Comparison of ENCODE assay signal across 9 cellular contexts in the genomic region with DNA sequence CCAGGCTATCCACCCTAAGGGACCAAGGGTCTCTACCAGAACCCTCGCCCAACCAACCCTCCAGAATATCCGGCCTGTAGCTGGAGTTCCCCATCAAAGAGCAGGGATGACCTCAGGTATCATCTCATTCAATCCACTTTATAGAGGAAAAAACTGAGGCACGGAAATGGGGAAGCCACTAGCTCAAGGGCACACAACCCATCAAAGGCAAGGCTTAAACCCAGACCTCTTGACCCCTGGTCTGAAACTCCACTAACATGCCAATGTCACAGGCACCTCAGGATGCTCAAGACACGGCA. TPM values are rescaled to one million over a fixed set of nuclear protein-coding genes. Genes with fewer than 3 reads are reported as not detected.
DNase-seq lines count a peak whose midpoint lies in the region; ATAC-seq and TF ChIP-seq lines count a peak whose summit lies in the region.
"Had no signal": no experiment of that assay in that cellular context is flagged by ENCODE, and none has a peak within 500 bp of the region (broad histone marks: within the 10 kb centered on the region; RNA-seq: fewer than 3 reads in every experiment).

No MANE protein-coding gene starts in this region.

- H3K4me1 Mint-ChIP-seq in nephron progenitor cell: peaks cover 60% of the 10 kb centered on the region

- H3K27ac Mint-ChIP-seq in nephron progenitor cell: no peak overlapping the region

- peak overlapping the region; percentile 83 for H3K4me3 Mint-ChIP-seq in nephron progenitor cell

- peaks cover 4% of the 10 kb centered on the region for H3K27me3 Mint-ChIP-seq in nephron progenitor cell (ENCODE audit: low read depth, poor library complexity)

- H3K9me3 ChIP-seq in ectodermal cell (ENCODE audit: control insufficient read depth, low read length): no peaks in the 10 kb centered on the region

- POLR2A ChIA-PET in BJ (lab: Charles Lee): interaction anchor here (1.1 kb wide), 1 partner anchor 12 kb away, joined by 3 read pairs; no protein-coding TSS in a partner anchor

- H3K4me3 ChIP-seq in BJ (ENCODE audit: low read depth, low read length) (peak overlapping the region; percentile 85), ectodermal cell (ENCODE audit: insufficient read depth, low read depth, low read length) (peak overlapping the region; percentile 66)

- no peaks in the 10 kb centered on the region for H3K9me3 Mint-ChIP-seq in nephron progenitor cell

- peaks cover 26% of the 10 kb centered on the region for H3K36me3 Mint-ChIP-seq in nephron progenitor cell (ENCODE audit: low read depth)

- H3K27me3 ChIP-seq in BJ (ENCODE audit: control insufficient read depth, insufficient read depth, low read length) (no peaks in the 10 kb centered on the region), ectodermal cell (ENCODE audit: control insufficient read depth, insufficient read depth, low read length, poor library complexity, severe bottlenecking) (no peaks in the 10 kb centered on the region)

- no peak for DNase-seq in BJ (ENCODE audit: low read depth)
- peak; percentile 35 for DNase-seq in NAMALWA (ENCODE audit: low spot score)
- DNase-seq in nephron progenitor cell: no peak
- no peak for DNase-seq in NCI-H82 treated with DMSO at 0.1 percent for 48 hours (lab: John Stamatoyannopoulos, UW; ENCODE audit: unreplicated experiment)
- DNase-seq: SHP77 had no signal

- WGBS in ectodermal cell, 2 experiments: 56 to 59% methylated on average over 4 of the region's 4 CpGs

- no peak overlapping the region for H3K27ac ChIP-seq in ectodermal cell (ENCODE audit: insufficient read depth, low read depth, low read length, poor library complexity, severe bottlenecking)

- H3K4me1 ChIP-seq in ectodermal cell (ENCODE audit: control insufficient read depth, insufficient read depth, low read length): peaks cover 20% of the 10 kb centered on the region

- H3K36me3 ChIP-seq in BJ (ENCODE audit: control insufficient read depth, insufficient read depth, low read length) (peaks cover 8% of the 10 kb centered on the region), ectodermal cell (ENCODE audit: control insufficient read depth, insufficient read depth, low read length) (peaks cover 3% of the 10 kb centered on the region)

- TF ChIP-seq CTCF in BJ (IDR thresholded peaks at IDR 0.05; ENCODE audit: insufficient read depth, low read depth, low read length) (no peak), nephron progenitor cell (IDR thresholded peaks at IDR 0.05) (no peak)

- no peak for ATAC-seq in GM19467 (IDR thresholded peaks at IDR 0.05; ENCODE audit: unreplicated experiment)
- no peak for ATAC-seq in GM18870 (IDR thresholded peaks at IDR 0.05; ENCODE audit: unreplicated experiment)
- no peak for ATAC-seq in GM19328 (IDR thresholded peaks at IDR 0.05; ENCODE audit: unreplicated experiment)

- CTCF ChIA-PET in BJ (lab: Yijun Ruan, JAX): interaction anchor here (0.8 to 1.2 kb wide), 5 partner anchors 27 to 329 kb away, joined by 3 to 4 read pairs (median 3); a partner anchor contains a TSS

RNA-seq across cellular contexts. Expression of a gene that starts 1.6 kb away (rescaled TPM):
- polyA plus RNA-seq in BJ (2011; rRNA removed): 11.3 and 16.5 TPM in 2 replicates
- 18.3 and 21.9 TPM in 2 replicates for polyA minus RNA-seq in BJ (2011; rRNA and poly(A)+ RNA removed)
- polyA plus RNA-seq in ectodermal cell (2013, experiment 1 of 4): 30.9 TPM
- polyA plus RNA-seq in ectodermal cell (2013, experiment 2 of 4): 31.5 TPM
- polyA plus RNA-seq in ectodermal cell (2013, experiment 3 of 4): 26.0 TPM
- 27.4 TPM for polyA plus RNA-seq in ectodermal cell (2013, experiment 4 of 4)

RNA-seq across cellular contexts. Expression of a gene that starts 5.9 kb away (rescaled TPM):
- polyA plus RNA-seq in BJ (2011; rRNA removed): 0.59 and 0.69 TPM in 2 replicates
- 0.85 TPM in 1 of 2 replicates, not detected in the other for polyA minus RNA-seq in BJ (2011; rRNA and poly(A)+ RNA removed)
- 3.6 TPM for polyA plus RNA-seq in ectodermal cell (2013, experiment 1 of 4)
- 2.8 TPM for polyA plus RNA-seq in ectodermal cell (2013, experiment 2 of 4)
- 0.75 TPM for polyA plus RNA-seq in ectodermal cell (2013, experiment 3 of 4)
- polyA plus RNA-seq in ectodermal cell (2013, experiment 4 of 4): 1.5 TPM

RNA-seq across cellular contexts. Expression of a gene that starts 13.6 kb away (rescaled TPM):
- polyA plus RNA-seq in BJ (2011; rRNA removed): 0.17 and 0.22 TPM in 2 replicates
- polyA minus RNA-seq in BJ (2011; rRNA and poly(A)+ RNA removed): not detected in 2 replicates
- 3.1 TPM for polyA plus RNA-seq in ectodermal cell (2013, experiment 1 of 4)
- 2.3 TPM for polyA plus RNA-seq in ectodermal cell (2013, experiment 2 of 4)
- 3.8 TPM for polyA plus RNA-seq in ectodermal cell (2013, experiment 3 of 4)
- polyA plus RNA-seq in ectodermal cell (2013, experiment 4 of 4): 4.1 TPM

RNA-seq across cellular contexts. Expression of a gene that starts 13.6 kb away (rescaled TPM):
- 48.2 and 50.3 TPM in 2 replicates for polyA plus RNA-seq in BJ (2011; rRNA removed)
- 21.3 and 24.1 TPM in 2 replicates for polyA minus RNA-seq in BJ (2011; rRNA and poly(A)+ RNA removed)
- polyA plus RNA-seq in ectodermal cell (2013, experiment 1 of 4): 60.2 TPM
- polyA plus RNA-seq in ectodermal cell (2013, experiment 2 of 4): 64.8 TPM
- 36.5 TPM for polyA plus RNA-seq in ectodermal cell (2013, experiment 3 of 4)
- polyA plus RNA-seq in ectodermal cell (2013, experiment 4 of 4): 40.4 TPM

RNA-seq across cellular contexts. Expression of a gene that starts 26.5 kb away (rescaled TPM):
- polyA plus RNA-seq in BJ (2011; rRNA removed): 2.8 and 4.6 TPM in 2 replicates
- polyA minus RNA-seq in BJ (2011; rRNA and poly(A)+ RNA removed): 2.6 and 5.3 TPM in 2 replicates
- 45.3 TPM for polyA plus RNA-seq in ectodermal cell (2013, experiment 1 of 4)
- 53.1 TPM for polyA plus RNA-seq in ectodermal cell (2013, experiment 2 of 4)
- polyA plus RNA-seq in ectodermal cell (2013, experiment 3 of 4): 34.0 TPM
- polyA plus RNA-seq in ectodermal cell (2013, experiment 4 of 4): 39.1 TPM
